8 cellular contexts compared by ENCODE assay signal in the genomic region with DNA sequence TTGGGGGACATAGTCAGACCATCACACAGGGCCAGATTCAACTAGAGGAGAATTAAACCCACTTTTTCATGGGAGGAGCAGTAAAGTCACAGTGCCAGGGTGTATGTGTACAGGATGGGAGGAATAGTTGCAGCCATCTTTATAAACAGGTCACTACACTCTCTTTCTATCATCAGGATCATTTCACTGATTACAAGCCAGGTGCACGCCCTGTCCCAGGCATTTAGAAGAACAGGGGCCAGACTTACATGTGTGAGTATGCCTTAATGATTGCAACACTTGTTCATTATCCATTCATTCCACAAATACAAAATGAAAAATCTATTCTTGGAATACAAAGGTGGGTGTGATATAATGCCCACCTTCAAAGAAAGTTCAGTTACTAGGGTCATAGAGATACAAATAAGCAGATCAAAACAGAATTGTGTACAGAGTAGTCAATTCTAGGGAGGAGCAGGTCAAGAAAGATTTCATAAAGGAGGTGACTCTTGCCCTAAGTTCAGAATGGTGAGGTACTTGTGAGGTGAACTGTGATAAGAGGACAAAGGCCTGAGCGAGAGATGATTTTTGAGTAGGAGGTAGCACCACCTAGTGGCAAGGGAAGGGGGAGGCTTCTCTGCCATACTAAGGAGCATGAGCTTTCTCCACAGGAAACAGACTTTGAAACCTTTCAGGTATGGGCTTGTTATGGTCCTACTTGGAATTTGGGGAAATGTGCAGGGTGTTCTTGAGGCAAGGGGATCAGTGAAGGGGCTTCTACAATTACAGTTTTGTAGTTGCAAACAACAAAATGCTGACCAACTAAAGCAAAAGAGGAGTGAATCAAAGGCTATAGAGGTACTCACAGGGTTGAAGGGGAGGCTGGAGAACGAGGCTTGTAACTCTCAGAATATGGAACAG.
DNase-seq lines count a peak whose midpoint lies in the region; ATAC-seq lines count a peak whose summit lies in the region.

No MANE protein-coding gene starts in this region.

- peak; percentile 45 for DNase-seq in EL
- DNase-seq in NCI-H524 treated with DMSO at 0.1 percent for 48 hours (lab: John Stamatoyannopoulos, UW) = peak; percentile 52
- DNase-seq in activated T-cell treated with anti-CD3 and anti-CD28 coated beads, Interleukin-2, amount 50 U/mL, for 48 hours = peak; percentile 27 to 36
- DNase-seq in germinal center (ENCODE audit: low spot score) = peak; percentile 58
- peak in 6 of 10 donors; percentile 20 to 85 (median 52) for DNase-seq in posterior cingulate gyrus
- DNase-seq in mesenteric fat pad (ENCODE audit: low spot score) = no peak

- intact Hi-C loops in posterior cingulate gyrus (cut with DNase I) = loop anchor here (5.0 to 10.0 kb wide), 2 partner anchors 280 to 478 kb away; no protein-coding TSS in a partner anchor

- ATAC-seq in GM19395 (IDR thresholded peaks at IDR 0.05; ENCODE audit: unreplicated experiment) (peak; percentile 99), HG03196 (IDR thresholded peaks at IDR 0.05; ENCODE audit: unreplicated experiment) (peak; percentile 96)
